In the genomic region with DNA sequence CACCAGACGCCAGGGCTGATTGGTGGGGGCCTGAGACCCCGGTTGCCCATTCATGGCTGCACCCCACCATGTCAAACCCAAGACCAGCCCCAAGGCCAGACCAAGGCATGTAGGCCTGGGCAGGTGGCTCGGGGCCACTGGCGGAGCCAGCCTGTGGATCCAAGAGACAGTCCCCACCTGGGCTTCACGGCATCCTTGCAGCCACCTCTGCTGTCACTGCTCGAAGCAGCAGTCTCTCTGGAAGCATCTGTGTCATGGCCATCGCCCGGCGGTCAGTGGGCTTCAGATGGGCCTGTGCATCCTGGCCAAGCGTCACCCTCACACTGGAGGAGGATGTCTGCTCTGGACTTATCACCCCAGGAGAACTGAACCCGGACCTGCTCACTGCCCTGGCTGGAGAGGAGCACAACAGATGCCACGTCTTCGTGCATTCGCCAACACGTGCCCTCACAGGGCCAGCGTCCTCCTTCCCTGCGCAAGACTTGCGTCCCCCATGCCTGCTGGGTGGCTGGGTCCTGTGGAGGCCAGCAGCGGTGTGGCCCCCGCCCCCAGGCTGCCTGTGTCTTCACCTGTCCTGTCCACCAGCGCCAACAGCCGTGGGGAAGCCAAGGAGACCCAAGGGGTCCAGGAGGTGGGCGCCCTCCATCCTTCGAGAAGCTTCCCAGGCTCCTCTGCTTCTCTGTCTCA, we compare ENCODE assay signal across 17 cellular contexts. TPM values are rescaled to one million over a fixed set of nuclear protein-coding genes. Genes with fewer than 3 reads are reported as not detected.
DNase-seq lines count a peak whose midpoint lies in the region; ATAC-seq and TF ChIP-seq lines count a peak whose summit lies in the region.
"Had no signal": no experiment of that assay in that cellular context is flagged by ENCODE, and none has a peak within 500 bp of the region (broad histone marks: within the 10 kb centered on the region; RNA-seq: fewer than 3 reads in every experiment).

No MANE protein-coding gene starts in this region.

- H3K4me2 ChIP-seq in BLaER1 (peak overlapping the region; percentile 86), PC-9 (no peak overlapping the region)

- no peaks in the 10 kb centered on the region for H3K27me3 Mint-ChIP-seq in T-helper 17 cell
- no peaks in the 10 kb centered on the region for H3K27me3 Mint-ChIP-seq in stimulated activated naive B cell treated with anti-CD40 and anti-IgM and Interleukin-4, amounts not matched to agents 10 μg/mL and 1 μg/mL and 100 μg/mL, for 72 hours
- H3K27me3 Mint-ChIP-seq: CD4-positive, CD25-positive, alpha-beta regulatory T cell had no signal

- H3K4me3 ChIP-seq in BLaER1 (no peak overlapping the region; the same call in 1 of the 2 replicates), PC-9 (no peak overlapping the region)

- no TSS peak for BruUV-seq in PC-9 (replicated peaks; lab: Mats Ljungman, UMichigan)

- no peaks in the 10 kb centered on the region for H3K9me2 ChIP-seq in PC-9 (ENCODE audit: insufficient read depth)

- H3K9me3 Mint-ChIP-seq in stimulated activated naive B cell treated with anti-CD40 and anti-IgM and Interleukin-4, amounts not matched to agents 10 μg/mL and 1 μg/mL and 100 μg/mL, for 72 hours, result no peaks in the 10 kb centered on the region
- H3K9me3 Mint-ChIP-seq: CD4-positive, CD25-positive, alpha-beta regulatory T cell; H9 had no signal

- no peak overlapping the region for H3K27ac Mint-ChIP-seq in T-helper 17 cell
- peak overlapping the region; percentile 51 for H3K27ac Mint-ChIP-seq in stimulated activated naive B cell treated with anti-CD40 and anti-IgM and Interleukin-4, amounts not matched to agents 10 μg/mL and 1 μg/mL and 100 μg/mL, for 72 hours
- H3K27ac Mint-ChIP-seq: CD4-positive, CD25-positive, alpha-beta regulatory T cell had no signal

- peak overlapping the region; percentile 49 for H3K4me3 Mint-ChIP-seq in T-helper 17 cell
- no peak overlapping the region for H3K4me3 Mint-ChIP-seq in stimulated activated naive B cell treated with anti-CD40 and anti-IgM and Interleukin-4, amounts not matched to agents 10 μg/mL and 1 μg/mL and 100 μg/mL, for 72 hours
- H3K4me3 Mint-ChIP-seq: CD4-positive, CD25-positive, alpha-beta regulatory T cell; H9 had no signal

- H3F3A ChIP-seq in PC-9 (ENCODE audit: insufficient read depth, low read depth), result no peaks in the 10 kb centered on the region

- no peak overlapping the region for H2AFZ ChIP-seq in PC-9

- DNase-seq in T-helper 17 cell (no peak), PC-9 (no peak), cardiac septum (ENCODE audit: low spot score) (no peak), NCI-H748 treated with DMSO at 0.1 percent for 48 hours (lab: John Stamatoyannopoulos, UW) (no peak)
- no peak for DNase-seq in stimulated activated naive B cell treated with anti-CD40 and anti-IgM and Interleukin-4, amounts not matched to agents 10 μg/mL and 1 μg/mL and 100 μg/mL, for 72 hours
- DNase-seq: Caco-2; CD4-positive, CD25-positive, alpha-beta regulatory T cell; DMS53; H9; NCI-H1417; NCI-H187 treated with DMSO at 0.1 percent for 48 hours; NCI-H526 treated with DMSO at 0.1 percent for 48 hours; RPMI8226; SIG-M5 had no signal

- peaks cover 70% of the 10 kb centered on the region for H3K36me3 ChIP-seq in BLaER1
- H3K36me3 ChIP-seq in PC-9 (ENCODE audit: low read depth), result no peaks in the 10 kb centered on the region

- no peak overlapping the region for H3K9ac ChIP-seq in BLaER1

- no peaks in the 10 kb centered on the region for H3K27me3 ChIP-seq in BLaER1
- no peaks in the 10 kb centered on the region for H3K27me3 ChIP-seq in PC-9 (ENCODE audit: insufficient read depth, low read depth)

- no peak overlapping the region for H3K27ac ChIP-seq in BLaER1
- H3K27ac ChIP-seq in cingulate gyrus (ENCODE audit: low read depth, low read length), result peak overlapping the region; percentile 83
- H3K27ac ChIP-seq in PC-9, result no peak overlapping the region

- H3K9me3 ChIP-seq in BLaER1 (no peaks in the 10 kb centered on the region), T-helper 17 cell (ENCODE audit: control insufficient read depth, low read length, poor library complexity, severe bottlenecking) (no peaks in the 10 kb centered on the region), PC-9 (ENCODE audit: insufficient read depth, low read depth) (no peaks in the 10 kb centered on the region)
- H3K9me3 ChIP-seq: Caco-2 had no signal

- peaks cover 7% of the 10 kb centered on the region for H3K4me1 Mint-ChIP-seq in T-helper 17 cell
- peaks cover 12 to 16% of the 10 kb centered on the region in 2 donors for H3K4me1 Mint-ChIP-seq in stimulated activated naive B cell treated with anti-CD40 and anti-IgM and Interleukin-4, amounts not matched to agents 10 μg/mL and 1 μg/mL and 100 μg/mL, for 72 hours

- POLR2A ChIA-PET in PC-9 (lab: Charles Lee; ENCODE audit: unreplicated experiment), result no interaction called here

- no peak for ATAC-seq in T-helper 17 cell
- no peak for ATAC-seq in stimulated activated naive B cell treated with anti-CD40 and anti-IgM and Interleukin-4, amounts not matched to agents 10 μg/mL and 1 μg/mL and 100 μg/mL, for 72 hours (replicated peaks)

- intact Hi-C loops in PC-9 (cut with micrococcal nuclease; ENCODE audit: unreplicated experiment) (no loop called here), cardiac septum (cut with DNase I) (no loop called here)

- H3K36me3 Mint-ChIP-seq in T-helper 17 cell (ENCODE audit: low read depth), result no peaks in the 10 kb centered on the region
- peaks cover 54 to 65% of the 10 kb centered on the region in 2 donors for H3K36me3 Mint-ChIP-seq in stimulated activated naive B cell treated with anti-CD40 and anti-IgM and Interleukin-4, amounts not matched to agents 10 μg/mL and 1 μg/mL and 100 μg/mL, for 72 hours

- no peaks in the 10 kb centered on the region for H3K79me2 ChIP-seq in PC-9 (ENCODE audit: low read depth)

- H3K4me1 ChIP-seq in BLaER1 (peaks cover 54% of the 10 kb centered on the region), PC-9 (replicated peaks; ENCODE audit: insufficient read depth) (no peaks in the 10 kb centered on the region)
- H3K4me1 ChIP-seq: Caco-2 had no signal

- TF ChIP-seq CTCF in PC-9 (conservative IDR thresholded peaks at IDR 0.05), result no peak

- H4K20me1 ChIP-seq in BLaER1, result peaks cover 86% of the 10 kb centered on the region
- H4K20me1 ChIP-seq in PC-9 (ENCODE audit: insufficient read depth), result no peaks in the 10 kb centered on the region; the same call in 1 of the 2 replicates

- CTCF ChIA-PET in PC-9 (lab: Charles Lee), result no interaction called here

RNA-seq across cellular contexts. Expression of gene TEKTIP1, which starts 3.6 kb away (rescaled TPM):
- total RNA-seq in T-helper 17 cell, result 1 to 10 TPM; 5.0 to 8.4 TPM
- 4.7 and 4.9 TPM in 2 replicates for total RNA-seq in PC-9 (2021)
- 1.7 TPM for total RNA-seq in cardiac septum
- total RNA-seq: HT1080 had no signal

RNA-seq across cellular contexts. Expression of gene MFSD12, which starts 22.0 kb away (rescaled TPM):
- 10 to 100 TPM; 58.1 to 62.0 TPM for total RNA-seq in T-helper 17 cell
- total RNA-seq in PC-9 (2021), result 62.0 and 70.0 TPM in 2 replicates
- 25.4 TPM for total RNA-seq in cardiac septum

RNA-seq across cellular contexts. Expression of gene FZR1, which starts 29.3 kb away (rescaled TPM):
- total RNA-seq in T-helper 17 cell (10 to 100 TPM; 95.0 to 96.6 TPM), PC-9 (2021) (57.0 and 60.4 TPM in 2 replicates), cardiac septum (23.8 TPM)

RNA-seq across cellular contexts. Expression of gene DOHH, which starts 34.9 kb away (rescaled TPM):
- total RNA-seq in T-helper 17 cell (1 to 10 TPM; 4.1 to 5.2 TPM), PC-9 (2021) (7.7 and 11.7 TPM in 2 replicates), cardiac septum (11.1 TPM)

RNA-seq across cellular contexts. Expression of gene HMG20B, which starts 37.4 kb away (rescaled TPM):
- 10 to 100 TPM; 34.0 to 36.7 TPM for total RNA-seq in T-helper 17 cell
- 115 and 136 TPM in 2 replicates for total RNA-seq in PC-9 (2021)
- 32.6 TPM for total RNA-seq in cardiac septum
